ENCODE assay signal across 1 cellular context in genomic region chr1:6785721-6786505, GRCh38.
TF ChIP-seq lines count a peak whose summit lies in the region.

No MANE protein-coding gene starts in this region.

TF ChIP-seq in H1, 55 proteins besides CTCF, POLR2A, EP300 and RAD21 (continued from another document):
- TF ChIP-seq ATF3 (IDR thresholded peaks at IDR 0.05; ENCODE audit: insufficient read depth, low read depth, low read length) (no peak), KDM4A (IDR thresholded peaks at IDR 0.05; ENCODE audit: low read depth, low read length, severe bottlenecking) (peak; percentile 46)
